16 cellular contexts compared by ENCODE assay signal in genomic region chr1:181577475-181577874, GRCh38.
DNase-seq lines count a peak whose midpoint lies in the region; ATAC-seq and TF ChIP-seq lines count a peak whose summit lies in the region.
"Had no signal": no experiment of that assay in that cellular context is flagged by ENCODE, and none has a peak within 500 bp of the region (broad histone marks: within the 10 kb centered on the region; RNA-seq: fewer than 3 reads in every experiment).

No MANE protein-coding gene starts in this region.

- no peaks in the 10 kb centered on the region for H3K9me3 ChIP-seq in breast epithelium
- H3K9me3 ChIP-seq: BLaER1 treated with 17β-estradiol and CSF1 and Interleukin-3, amounts not matched to agents 10 nM and 100 nM had no signal

- no peak for TF ChIP-seq POLR2A in breast epithelium (IDR thresholded peaks at IDR 0.05)

- no peaks in the 10 kb centered on the region for H3K4me1 ChIP-seq in breast epithelium
- H3K4me1 ChIP-seq: BLaER1 treated with 17β-estradiol and CSF1 and Interleukin-3, amounts not matched to agents 10 nM and 100 nM had no signal

- DNase-seq in caudate nucleus (lab: John Stamatoyannopoulos, UW) (peak in 28 of 61 donors; percentile 7 to 68 (median 32)), head of caudate nucleus (peak in 32 of 42 donors; percentile 25 to 81 (median 55)), occipital lobe (lab: John Stamatoyannopoulos, UW) (peak; percentile 34), breast epithelium (ENCODE audit: low spot score in 2 of 2) (no peak)
- DNase-seq in activated CD8-positive, alpha-beta memory T cell treated with anti-CD3 and anti-CD28 coated beads for 24 hours = no peak
- DNase-seq: 8988T; Calu3; CD8-positive, alpha-beta T cell; DMS79 treated with DMSO at 0.1 percent for 48 hours; GF-D8; HFFc6 had no signal

- ATAC-seq in GM19023 (IDR thresholded peaks at IDR 0.05; ENCODE audit: unreplicated experiment) (no peak), GM18873 (IDR thresholded peaks at IDR 0.05; ENCODE audit: low FRiP score, unreplicated experiment) (no peak)
- ATAC-seq: CD8-positive, alpha-beta T cell; HCT116; HepG2 had no signal

- intact Hi-C loops in head of caudate nucleus (cut with DNase I) = no loop called here
- intact Hi-C loops in breast epithelium (cut with DNase I; ENCODE audit: low total_unique reads) = no loop called here

- H3K27me3 ChIP-seq in breast epithelium = no peaks in the 10 kb centered on the region
- H3K27me3 ChIP-seq: BLaER1 treated with 17β-estradiol and CSF1 and Interleukin-3, amounts not matched to agents 10 nM and 100 nM had no signal

- no peak for TF ChIP-seq CTCF in breast epithelium (IDR thresholded peaks at IDR 0.05)

- H3K36me3 ChIP-seq in breast epithelium = no peaks in the 10 kb centered on the region
- H3K36me3 ChIP-seq: BLaER1 treated with 17β-estradiol and CSF1 and Interleukin-3, amounts not matched to agents 10 nM and 100 nM had no signal

- no peak overlapping the region for H3K4me3 ChIP-seq in breast epithelium
- H3K4me3 ChIP-seq: BLaER1 treated with 17β-estradiol and CSF1 and Interleukin-3, amounts not matched to agents 10 nM and 100 nM had no signal

- H3K27ac ChIP-seq in caudate nucleus (ENCODE audit: low read depth, low read length) (peak overlapping the region; percentile 31), breast epithelium (no peak overlapping the region)
- H3K27ac ChIP-seq: BLaER1 treated with 17β-estradiol and CSF1 and Interleukin-3, amounts not matched to agents 10 nM and 100 nM had no signal

Comparison
In these comparisons a context has a peak if more than half of its experiments do, and no peak if none do; other contexts are left out.
1. DNase-seq: peak in head of caudate nucleus (32 of 42) and occipital lobe (single experiment); none in breast epithelium (0 of 2) and activated CD8-positive, alpha-beta memory T cell treated with anti-CD3 and anti-CD28 coated beads for 24 hours (single experiment).